Comparison of ENCODE assay signal across 1 cellular context in the genomic region with DNA sequence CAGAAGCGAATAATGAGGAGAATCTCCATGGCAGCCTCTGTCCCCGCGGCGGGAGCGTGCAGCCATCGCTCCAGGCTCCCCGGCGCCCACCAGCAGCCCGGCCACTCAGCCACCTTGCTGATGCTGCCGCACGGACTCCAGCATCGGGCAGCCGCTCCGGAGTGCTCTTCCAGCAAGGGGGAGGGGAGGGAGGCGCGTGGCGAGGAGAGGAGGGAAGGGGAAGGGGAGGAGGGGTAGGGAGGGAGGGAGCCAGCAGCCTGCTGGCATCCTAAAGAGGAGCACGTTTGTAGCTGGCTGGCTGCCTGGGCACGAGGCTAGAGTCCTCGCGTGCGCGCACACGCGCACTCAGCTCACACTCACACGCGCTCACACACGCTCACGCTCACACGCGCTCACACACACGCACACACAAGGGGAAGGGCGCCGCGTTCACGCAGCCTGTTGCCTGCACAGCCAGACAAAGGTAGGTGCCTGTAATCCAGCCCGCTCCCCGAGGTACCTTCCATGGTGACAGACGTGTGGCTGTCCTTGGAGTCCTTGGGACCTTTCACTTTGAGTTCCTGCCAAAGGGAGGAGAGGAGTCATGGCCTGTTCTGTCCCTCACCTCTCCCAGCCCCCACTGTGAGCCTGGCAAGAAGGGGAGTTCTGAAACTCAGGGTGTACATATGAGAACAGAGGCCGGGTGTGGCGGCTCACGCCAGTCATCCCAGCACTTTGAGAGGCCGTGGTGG.
TF ChIP-seq lines count a peak whose summit lies in the region.

No MANE protein-coding gene starts in this region.

TF ChIP-seq in HEK293, 187 proteins besides CTCF, POLR2A, EP300 and RAD21 (continued from another document):
- peak; percentile 34; the same call in 1 of the 2 replicates for TF ChIP-seq SCRT2 (tag by site-specific recombination; IDR thresholded peaks at IDR 0.05)
